Comparison of ENCODE assay signal across 23 cellular contexts in genomic region chr6:91442342-91442741, GRCh38.
DNase-seq lines count a peak whose midpoint lies in the region; ATAC-seq and TF ChIP-seq lines count a peak whose summit lies in the region.
"Had no signal": no experiment of that assay in that cellular context is flagged by ENCODE, and none has a peak within 500 bp of the region (broad histone marks: within the 10 kb centered on the region; RNA-seq: fewer than 3 reads in every experiment).

No MANE protein-coding gene starts in this region.

- H2AFZ ChIP-seq in SK-N-SH (ENCODE audit: low read depth): peak overlapping the region; percentile 66; the same call in 1 of the 2 replicates
- 0 out of 2 replicates have a peak overlapping the region, but pooled peaks have one; percentile 46 for H2AFZ ChIP-seq in Loucy (ENCODE audit: low read length)

- H4K20me1 ChIP-seq in SK-N-SH (ENCODE audit: insufficient read depth) (no peaks in the 10 kb centered on the region), Loucy (ENCODE audit: insufficient read depth, low read length, poor library complexity, severe bottlenecking) (no peaks in the 10 kb centered on the region)

- no peak overlapping the region for H3K9ac ChIP-seq in SK-N-SH
- no peak overlapping the region for H3K9ac ChIP-seq in Loucy (ENCODE audit: low read depth, low read length, poor library complexity, severe bottlenecking)

- no peaks in the 10 kb centered on the region for H3K9me3 ChIP-seq in SK-N-SH
- H3K9me3 ChIP-seq in Loucy (ENCODE audit: insufficient read depth, low read depth, low read length): no peaks in the 10 kb centered on the region
- H3K9me3 ChIP-seq: ascending aorta, gastrocnemius medialis had no signal

- H3K9me2 ChIP-seq in SK-N-SH (no peaks in the 10 kb centered on the region), Loucy (replicated peaks; ENCODE audit: low read depth, low read length) (no peaks in the 10 kb centered on the region)

- H3K79me2 ChIP-seq in SK-N-SH (ENCODE audit: insufficient read depth) (no peaks in the 10 kb centered on the region), Loucy (ENCODE audit: insufficient read depth, low read length) (no peaks in the 10 kb centered on the region)

- POLR2A ChIA-PET in SK-N-SH (lab: Yijun Ruan, JAX): no interaction called here

- 2% methylated on average over 2 of the region's 2 CpGs for WGBS in SK-N-SH (ENCODE audit: low lambda C conversion rate)

- no peak for TF ChIP-seq EP300 in SK-N-SH (IDR thresholded peaks at IDR 0.05; ENCODE audit: borderline replicate concordance in 1 of 2, low read depth in 1 of 2, low read length in 1 of 2)

- DNase-seq in SK-N-SH (no peak), germinal center (ENCODE audit: low spot score) (no peak), OCI-M2 (lab: John Stamatoyannopoulos, UW; ENCODE audit: unreplicated experiment) (no peak), SIG-M5 treated with dmso at 0.1 percent for 504 hours (lab: John Stamatoyannopoulos, UW; ENCODE audit: unreplicated experiment) (no peak)
- DNase-seq: activated T-cell treated with anti-CD3 and anti-CD28 coated beads, Interleukin-2, amount 50 U/mL, for 72 hours; COR-L47; gastrocnemius medialis; Kasumi-1; left colon; mesendoderm; naive thymus-derived CD8-positive, alpha-beta T cell; NCI-H1105; NCI-H524 treated with DMSO at 0.1 percent for 48 hours; stimulated activated CD4-positive, alpha-beta T cell treated with anti-CD3 and anti-CD28 coated beads, Interleukin-1b, Interleukin-23, amount 100 ng/mL, for 48 hours; stimulated activated naive CD4-positive, alpha-beta T cell treated with Interleukin-2 at 50 U/mL for 16 hours; T1000; trophoblast cell had no signal

- TF ChIP-seq RAD21 in SK-N-SH (IDR thresholded peaks at IDR 0.05; ENCODE audit: low read length): no peak

- H3K4me2 ChIP-seq in SK-N-SH: peak overlapping the region; percentile 43
- no peak overlapping the region for H3K4me2 ChIP-seq in Loucy (ENCODE audit: low read depth, low read length, poor library complexity, severe bottlenecking)

- H3K4me3 ChIP-seq in SK-N-SH (ENCODE audit: low read depth in 2 of 2, low read length in 1 of 2) (no peak overlapping the region), Loucy (ENCODE audit: low read length, poor library complexity, severe bottlenecking) (no peak overlapping the region)
- H3K4me3 ChIP-seq: ascending aorta, gastrocnemius medialis had no signal

- H3K36me3 ChIP-seq in SK-N-SH (replicated peaks in 1 of 2; ENCODE audit: control insufficient read depth in 1 of 2, insufficient read depth in 2 of 2, low read length in 1 of 2) (no peaks in the 10 kb centered on the region), Loucy (ENCODE audit: insufficient read depth, low read length) (no peaks in the 10 kb centered on the region)
- H3K36me3 ChIP-seq: ascending aorta, gastrocnemius medialis had no signal

- no peak for ATAC-seq in SK-N-SH treated with all-trans-retinoic acid at 6 μM for 48 hours
- peak; percentile 39 for ATAC-seq in HG02610 (IDR thresholded peaks at IDR 0.05; ENCODE audit: unreplicated experiment)
- no peak for ATAC-seq in HG02571 (IDR thresholded peaks at IDR 0.05; ENCODE audit: unreplicated experiment)
- ATAC-seq: activated T-cell treated with anti-CD3 and anti-CD28 coated beads, Interleukin-2, amount 50 U/mL, for 72 hours; gastrocnemius medialis; left colon; naive thymus-derived CD8-positive, alpha-beta T cell; Panc1 had no signal

- H3K4me1 ChIP-seq in SK-N-SH (ENCODE audit: control insufficient read depth in 1 of 2, insufficient read depth in 2 of 2, low read depth in 1 of 2, low read length in 1 of 2) (peaks cover 0 to 4% of the 10 kb centered on the region in 2 experiments; a peak in 1 of 4 replicates), Loucy (ENCODE audit: insufficient read depth, low read length, poor library complexity, severe bottlenecking) (no peaks in the 10 kb centered on the region)
- H3K4me1 ChIP-seq: ascending aorta, gastrocnemius medialis had no signal

- TF ChIP-seq CTCF in SK-N-SH (IDR thresholded peaks at IDR 0.05): no peak
- TF ChIP-seq CTCF in Loucy (conservative IDR thresholded peaks at IDR 0.05; ENCODE audit: low read length): no peak

- H3K27me3 ChIP-seq in SK-N-SH (ENCODE audit: insufficient read depth): no peaks in the 10 kb centered on the region
- H3K27me3 ChIP-seq in Loucy (ENCODE audit: insufficient read depth, low read length, poor library complexity, severe bottlenecking): no peaks in the 10 kb centered on the region
- H3K27me3 ChIP-seq: ascending aorta, gastrocnemius medialis had no signal

- CTCF ChIA-PET in SK-N-SH (lab: Yijun Ruan, JAX): no interaction called here

- no peak overlapping the region for H3K27ac ChIP-seq in SK-N-SH (ENCODE audit: low read depth in 2 of 2, low read length in 1 of 2)
- H3K27ac ChIP-seq: ascending aorta, gastrocnemius medialis had no signal

- H3F3A ChIP-seq in SK-N-SH (replicated peaks; ENCODE audit: insufficient read depth): no peaks in the 10 kb centered on the region
- H3F3A ChIP-seq in Loucy (ENCODE audit: low read depth): no peaks in the 10 kb centered on the region

TF ChIP-seq in SK-N-SH, 30 proteins besides CTCF, POLR2A, EP300 and RAD21 (continues in another document):
- TF ChIP-seq RFX5 (IDR thresholded peaks at IDR 0.05; ENCODE audit: low read length) (no peak), PBX3 (IDR thresholded peaks at IDR 0.05) (no peak), CHD2 (IDR thresholded peaks at IDR 0.05; ENCODE audit: low read length, partially characterized antibody) (no peak), FOSL2 (IDR thresholded peaks at IDR 0.05; ENCODE audit: borderline replicate concordance, low read depth) (no peak), IRF3 (IDR thresholded peaks at IDR 0.05; ENCODE audit: low read depth, low read length) (no peak), MXI1 (IDR thresholded peaks at IDR 0.05; ENCODE audit: low read depth, low read length) (no peak), SMC3 (IDR thresholded peaks at IDR 0.05; ENCODE audit: low read depth, low read length) (no peak), TCF12 (IDR thresholded peaks at IDR 0.05) (no peak), TAF1 (IDR thresholded peaks at IDR 0.05; ENCODE audit: borderline replicate concordance, low read depth, low read length) (no peak)

TF ChIP-seq in SK-N-SH treated with all-trans-retinoic acid at 6 μM for 48 hours, 23 proteins besides CTCF, POLR2A, EP300 and RAD21 (continues in another document):
- no peak for TF ChIP-seq TOX (CRISPR knock-in tag; IDR thresholded peaks at IDR 0.05; ENCODE audit: borderline replicate concordance)
- no peak for TF ChIP-seq TSHZ2 (CRISPR knock-in tag; IDR thresholded peaks at IDR 0.05)
- no peak for TF ChIP-seq CREB5 (CRISPR knock-in tag; IDR thresholded peaks at IDR 0.05; ENCODE audit: low read depth)
- TF ChIP-seq PATZ1 (CRISPR knock-in tag; IDR thresholded peaks at IDR 0.05; ENCODE audit: borderline replicate concordance): no peak
- TF ChIP-seq SNAI2 (CRISPR knock-in tag; IDR thresholded peaks at IDR 0.05): no peak
- no peak for TF ChIP-seq ZNF565 (CRISPR knock-in tag; conservative IDR thresholded peaks at IDR 0.05; ENCODE audit: low read depth)
- TF ChIP-seq ISL1 (CRISPR knock-in tag; IDR thresholded peaks at IDR 0.05): no peak
- no peak for TF ChIP-seq ESRRG (CRISPR knock-in tag; IDR thresholded peaks at IDR 0.05)
- no peak for TF ChIP-seq GLIS3 (CRISPR knock-in tag; IDR thresholded peaks at IDR 0.05)
